In genomic region chr3:98691897-98692296, GRCh38 we compare ENCODE assay signal across 14 cellular contexts.
"Had no signal": no experiment of that assay in that cellular context is flagged by ENCODE, and none has a peak within 500 bp of the region (broad histone marks: within the 10 kb centered on the region; RNA-seq: fewer than 3 reads in every experiment).

No MANE protein-coding gene starts in this region.

- H3K9me3 ChIP-seq: pancreas, transverse colon had no signal

- DNase-seq: activated naive CD4-positive, alpha-beta T cell treated with Interleukin-2 at 50 U/mL for 16 hours; activated T-cell treated with anti-CD3 and anti-CD28 coated beads for 4 hours; anterior cingulate cortex; foreskin keratinocyte; mesenchymal stem cell; naive thymus-derived CD8-positive, alpha-beta T cell; pancreas; stimulated activated CD4-positive, alpha-beta T cell treated with anti-CD3 and anti-CD28 coated beads, Interleukin-4, amount 100 ng/mL, for 24 hours; stimulated activated naive CD4-positive, alpha-beta T cell; SW 1271; transverse colon had no signal

- H3K27me3 ChIP-seq: breast epithelium, foreskin keratinocyte, pancreas, transverse colon had no signal

- H3K4me1 Mint-ChIP-seq: activated T-helper 17 cell treated with anti-CD3 and anti-CD28 coated beads, Interleukin-2, amount 50 U/mL, for 72 hours; naive thymus-derived CD8-positive, alpha-beta T cell had no signal

- H3K36me3 ChIP-seq: breast epithelium, pancreas, transverse colon had no signal

- ATAC-seq: activated T-helper 17 cell treated with anti-CD3 and anti-CD28 coated beads, Interleukin-2, amount 50 U/mL, for 72 hours; foreskin keratinocyte; naive thymus-derived CD8-positive, alpha-beta T cell had no signal

- H3K27ac ChIP-seq: foreskin keratinocyte, pancreas, skin epidermis, transverse colon had no signal

- H3K27me3 Mint-ChIP-seq: activated T-helper 17 cell treated with anti-CD3 and anti-CD28 coated beads, Interleukin-2, amount 50 U/mL, for 72 hours; naive thymus-derived CD8-positive, alpha-beta T cell had no signal

- H3K36me3 Mint-ChIP-seq: naive thymus-derived CD8-positive, alpha-beta T cell had no signal

- H3K9me3 Mint-ChIP-seq: activated T-helper 17 cell treated with anti-CD3 and anti-CD28 coated beads, Interleukin-2, amount 50 U/mL, for 72 hours had no signal

- H3K27ac Mint-ChIP-seq: activated T-helper 17 cell treated with anti-CD3 and anti-CD28 coated beads, Interleukin-2, amount 50 U/mL, for 72 hours; naive thymus-derived CD8-positive, alpha-beta T cell had no signal

- H3K4me3 ChIP-seq: breast epithelium, pancreas, skin epidermis, transverse colon had no signal

- H3K4me3 Mint-ChIP-seq: activated T-helper 17 cell treated with anti-CD3 and anti-CD28 coated beads, Interleukin-2, amount 50 U/mL, for 72 hours; naive thymus-derived CD8-positive, alpha-beta T cell had no signal

- H3K4me1 ChIP-seq: breast epithelium, pancreas, transverse colon had no signal
